1 cellular context compared by ENCODE assay signal in genomic region chr5:108748354-108749129, GRCh38.
TF ChIP-seq lines count a peak whose summit lies in the region.

No MANE protein-coding gene starts in this region.

TF ChIP-seq in HEK293, 187 proteins besides CTCF, POLR2A, EP300 and RAD21 (continued from another document and continues in another):
- TF ChIP-seq PRDM10 (tag by site-specific recombination; IDR thresholded peaks at IDR 0.05) = peak; percentile 85
- TF ChIP-seq SP7 (tag by site-specific recombination; IDR thresholded peaks at IDR 0.05) = no peak; the same call in 1 of the 2 replicates
- 0 out of 2 replicates have a peak, but pooled peaks have one; percentile 9 for TF ChIP-seq ZNF558 (tag by site-specific recombination; IDR thresholded peaks at IDR 0.05)
- TF ChIP-seq ZNF426 (tag by site-specific recombination; IDR thresholded peaks at IDR 0.05) = no peak
- peak; percentile 24; the same call in 1 of the 2 replicates for TF ChIP-seq INSM2 (tag by site-specific recombination; IDR thresholded peaks at IDR 0.05)
- peak; percentile 53; the same call in 1 of the 2 replicates for TF ChIP-seq EGR2 (tag by site-specific recombination; IDR thresholded peaks at IDR 0.05; ENCODE audit: low read depth)
- no peak for TF ChIP-seq ZNF654 (tag by site-specific recombination; IDR thresholded peaks at IDR 0.05; ENCODE audit: low read depth)
- peak; percentile 91 for TF ChIP-seq ZBTB17 (tag by site-specific recombination; IDR thresholded peaks at IDR 0.05)
- TF ChIP-seq HOXA7 (CRISPR knock-in tag; IDR thresholded peaks at IDR 0.05; ENCODE audit: borderline replicate concordance) = no peak
- TF ChIP-seq ZFP37 (tag by site-specific recombination; IDR thresholded peaks at IDR 0.05) = peak; percentile 98
- no peak for TF ChIP-seq OVOL3 (tag by site-specific recombination; IDR thresholded peaks at IDR 0.05)
- no peak for TF ChIP-seq ZNF596 (tag by site-specific recombination; IDR thresholded peaks at IDR 0.05)
- no peak; the same call in 1 of the 2 replicates for TF ChIP-seq ZEB2 (tag by site-specific recombination; IDR thresholded peaks at IDR 0.05)
- no peak for TF ChIP-seq ZNF585B (tag by site-specific recombination; IDR thresholded peaks at IDR 0.05)
- TF ChIP-seq ZNF157 (tag by site-specific recombination; IDR thresholded peaks at IDR 0.05) = no peak
- TF ChIP-seq AEBP2 (tag by site-specific recombination; IDR thresholded peaks at IDR 0.05; ENCODE audit: borderline replicate concordance) = no peak
- TF ChIP-seq ZNF501 (tag by site-specific recombination; IDR thresholded peaks at IDR 0.05) = peak; percentile 96
- TF ChIP-seq ZNF624 (tag by site-specific recombination; IDR thresholded peaks at IDR 0.05) = no peak
- peak; percentile 98 for TF ChIP-seq ZBTB8A (tag by site-specific recombination; IDR thresholded peaks at IDR 0.05)
- peak; percentile 27; the same call in 1 of the 2 replicates for TF ChIP-seq ZNF10 (tag by site-specific recombination; IDR thresholded peaks at IDR 0.05)
- TF ChIP-seq ZNF670 (tag by site-specific recombination; IDR thresholded peaks at IDR 0.05; ENCODE audit: low read depth) = no peak
- peak; percentile 50 for TF ChIP-seq WT1 (tag by site-specific recombination; IDR thresholded peaks at IDR 0.05)
- TF ChIP-seq ZNF16 (tag by site-specific recombination; IDR thresholded peaks at IDR 0.05; ENCODE audit: low read depth) = no peak
- TF ChIP-seq ZNF707 (tag by site-specific recombination; IDR thresholded peaks at IDR 0.05) = no peak
- peak; percentile 96 for TF ChIP-seq ZBTB1 (tag by site-specific recombination; IDR thresholded peaks at IDR 0.05)
- no peak for TF ChIP-seq ZNF639 (tag by site-specific recombination; IDR thresholded peaks at IDR 0.05)
- TF ChIP-seq ZNF24 (tag by site-specific recombination; IDR thresholded peaks at IDR 0.05) = peak; percentile 78
- no peak for TF ChIP-seq PRDM2 (tag by site-specific recombination; IDR thresholded peaks at IDR 0.05; ENCODE audit: borderline replicate concordance)
- no peak for TF ChIP-seq ZNF354C (tag by site-specific recombination; IDR thresholded peaks at IDR 0.05; ENCODE audit: borderline replicate concordance, low read depth)
- TF ChIP-seq ZNF302 (tag by site-specific recombination; IDR thresholded peaks at IDR 0.05; ENCODE audit: low read depth) = no peak
- TF ChIP-seq GLI2 (tag by site-specific recombination; IDR thresholded peaks at IDR 0.05; ENCODE audit: borderline replicate concordance, low read depth) = no peak
- TF ChIP-seq ZNF26 (tag by site-specific recombination; IDR thresholded peaks at IDR 0.05) = no peak
- TF ChIP-seq ZNF48 (tag by site-specific recombination; IDR thresholded peaks at IDR 0.05) = no peak
- TF ChIP-seq ZBTB21 (tag by site-specific recombination; IDR thresholded peaks at IDR 0.05) = no peak
- peak; percentile 48 for TF ChIP-seq ZXDB (tag by site-specific recombination; IDR thresholded peaks at IDR 0.05)
- no peak for TF ChIP-seq ZNF521 (tag by site-specific recombination; IDR thresholded peaks at IDR 0.05)
- TF ChIP-seq ZNF350 (tag by site-specific recombination; IDR thresholded peaks at IDR 0.05) = no peak
- peak; percentile 55; the same call in 1 of the 2 replicates for TF ChIP-seq REST (tag by site-specific recombination; IDR thresholded peaks at IDR 0.05)
- TF ChIP-seq ZBTB48 (tag by site-specific recombination; IDR thresholded peaks at IDR 0.05) = peak; percentile 79
- no peak for TF ChIP-seq HOXD13 (CRISPR knock-in tag; IDR thresholded peaks at IDR 0.05; ENCODE audit: borderline replicate concordance)
- TF ChIP-seq ZNF433 (tag by site-specific recombination; IDR thresholded peaks at IDR 0.05; ENCODE audit: low read depth) = no peak
- no peak for TF ChIP-seq ZNF140 (tag by site-specific recombination; IDR thresholded peaks at IDR 0.05)
- no peak for TF ChIP-seq ZNF223 (tag by site-specific recombination; IDR thresholded peaks at IDR 0.05)
- no peak for TF ChIP-seq ZNF560 (tag by site-specific recombination; IDR thresholded peaks at IDR 0.05; ENCODE audit: borderline replicate concordance)
- TF ChIP-seq ZNF626 (tag by site-specific recombination; IDR thresholded peaks at IDR 0.05) = no peak
